In the genomic region with DNA sequence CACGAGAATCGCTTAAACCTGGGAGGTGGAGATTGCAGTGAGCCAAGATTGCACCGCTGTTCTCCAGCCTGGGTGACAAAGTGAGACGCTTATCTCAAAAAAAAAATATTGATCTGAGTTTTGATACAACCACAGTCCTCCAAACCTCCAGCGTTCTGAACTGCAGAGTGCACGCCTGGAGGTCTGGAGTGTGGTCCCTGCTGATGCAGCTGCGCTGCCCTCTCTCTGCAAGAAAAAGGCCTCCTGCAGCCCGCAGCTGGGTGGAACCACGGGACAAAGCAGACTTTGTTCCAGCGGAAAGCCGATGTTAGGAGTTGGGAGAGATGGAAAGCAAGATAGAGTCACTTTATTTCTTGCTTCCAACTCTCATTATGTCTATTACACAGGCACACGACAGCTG, we compare ENCODE assay signal across 12 cellular contexts.
DNase-seq lines count a peak whose midpoint lies in the region; ATAC-seq, FAIRE-seq and TF ChIP-seq lines count a peak whose summit lies in the region.
"Had no signal": no experiment of that assay in that cellular context is flagged by ENCODE, and none has a peak within 500 bp of the region (broad histone marks: within the 10 kb centered on the region; RNA-seq: fewer than 3 reads in every experiment).

No MANE protein-coding gene starts in this region.

- no peak; the same call in none of the 2 replicates for TF ChIP-seq CTCF in HEK293 (tag by site-specific recombination; IDR thresholded peaks at IDR 0.05)
- TF ChIP-seq CTCF in RWPE2 (IDR thresholded peaks at IDR 0.05; ENCODE audit: poor library complexity, severe bottlenecking): peak; percentile 15
- no peak for TF ChIP-seq CTCF in pancreas (IDR thresholded peaks at IDR 0.05)

- no peak overlapping the region for H3K27ac ChIP-seq in HEK293 (ENCODE audit: extremely low read depth, low read depth, low read length)
- H3K27ac ChIP-seq in RWPE2 (ENCODE audit: poor library complexity, severe bottlenecking): no peak overlapping the region
- H3K27ac ChIP-seq in pancreas: peak overlapping the region in 1 of 4 donors; percentile 10
- H3K27ac ChIP-seq: lower lobe of right lung had no signal

- no peak overlapping the region for H3K4me3 ChIP-seq in HEK293 (ENCODE audit: low read depth, low read length)
- no peak overlapping the region for H3K4me3 ChIP-seq in RWPE2 (ENCODE audit: severe bottlenecking)
- H3K4me3 ChIP-seq in pancreas: no peak overlapping the region
- H3K4me3 ChIP-seq: lower lobe of right lung had no signal

- POLR2A ChIA-PET in HEK293 (lab: Yijun Ruan, JAX): interaction anchor here (1.1 kb wide), 1 partner anchor 44 kb away, joined by 5 read pairs; no protein-coding TSS in a partner anchor

- no peak for FAIRE-seq in frontal cortex (lab: Jason Lieb, UNC)
- no peak for FAIRE-seq in pancreas (lab: Jason Lieb, UNC)
- FAIRE-seq: endometrium, HTR-8/SVneo had no signal

- ATAC-seq in RWPE2 (ENCODE audit: low read depth) (0 out of 3 replicates have a peak, but pooled peaks have one; percentile 41), pancreas (peak; percentile 64 to 92 (median 78)), HG03159 (IDR thresholded peaks at IDR 0.05; ENCODE audit: unreplicated experiment) (no peak), HG02840 (IDR thresholded peaks at IDR 0.05; ENCODE audit: low FRiP score, unreplicated experiment) (no peak), HG02610 (IDR thresholded peaks at IDR 0.05; ENCODE audit: unreplicated experiment) (no peak)
- ATAC-seq: lower lobe of right lung had no signal

- WGBS in pancreas, 2 donors: 27 to 31% methylated on average over 12 of the region's 12 CpGs

- CTCF ChIA-PET in HEK293 (lab: Yijun Ruan, JAX): interaction anchor here (0.6 to 2.0 kb wide), 4 partner anchors 9 to 405 kb away, joined by 3 to 7 read pairs (median 5); no protein-coding TSS in a partner anchor

- H3K9me3 ChIP-seq in HEK293 (ENCODE audit: control insufficient read depth, insufficient read depth, low read depth, low read length) (no peaks in the 10 kb centered on the region), RWPE2 (ENCODE audit: severe bottlenecking) (no peaks in the 10 kb centered on the region), pancreas (no peaks in the 10 kb centered on the region)
- H3K9me3 ChIP-seq: lower lobe of right lung had no signal

- peaks cover 25% of the 10 kb centered on the region for H3K4me1 ChIP-seq in HEK293 (ENCODE audit: control insufficient read depth, insufficient read depth, low read length)
- H3K4me1 ChIP-seq in RWPE2 (ENCODE audit: insufficient read depth, poor library complexity, severe bottlenecking): no peaks in the 10 kb centered on the region
- no peaks in the 10 kb centered on the region for H3K4me1 ChIP-seq in pancreas
- H3K4me1 ChIP-seq: lower lobe of right lung had no signal

- intact Hi-C loops in pancreas (cut with DNase I): no loop called here

- H3K27me3 ChIP-seq in RWPE2 (ENCODE audit: insufficient read depth, poor library complexity, severe bottlenecking) (no peaks in the 10 kb centered on the region), pancreas (no peaks in the 10 kb centered on the region)

- H3K36me3 ChIP-seq in HEK293 (ENCODE audit: control insufficient read depth in 2 of 2, insufficient read depth in 1 of 2, low read length in 2 of 2) (no peaks in the 10 kb centered on the region; a peak in 1 of 3 replicates), RWPE2 (ENCODE audit: low read depth) (no peaks in the 10 kb centered on the region), pancreas (no peaks in the 10 kb centered on the region)
- H3K36me3 ChIP-seq: lower lobe of right lung had no signal

- no peak for DNase-seq in RWPE2 (ENCODE audit: low spot score)
- DNase-seq in frontal cortex (ENCODE audit: low spot score in 2 of 2): peak; percentile 59 to 68
- peak in 3 of 6 donors; percentile 41 to 49 (median 43) for DNase-seq in pancreas
- no peak for DNase-seq in AG08396 (ENCODE audit: low spot score)
- DNase-seq: DMS79, lower lobe of right lung had no signal

TF ChIP-seq in HEK293, 187 proteins besides CTCF, POLR2A, EP300 and RAD21:
- TF ChIP-seq, protein P1, sequence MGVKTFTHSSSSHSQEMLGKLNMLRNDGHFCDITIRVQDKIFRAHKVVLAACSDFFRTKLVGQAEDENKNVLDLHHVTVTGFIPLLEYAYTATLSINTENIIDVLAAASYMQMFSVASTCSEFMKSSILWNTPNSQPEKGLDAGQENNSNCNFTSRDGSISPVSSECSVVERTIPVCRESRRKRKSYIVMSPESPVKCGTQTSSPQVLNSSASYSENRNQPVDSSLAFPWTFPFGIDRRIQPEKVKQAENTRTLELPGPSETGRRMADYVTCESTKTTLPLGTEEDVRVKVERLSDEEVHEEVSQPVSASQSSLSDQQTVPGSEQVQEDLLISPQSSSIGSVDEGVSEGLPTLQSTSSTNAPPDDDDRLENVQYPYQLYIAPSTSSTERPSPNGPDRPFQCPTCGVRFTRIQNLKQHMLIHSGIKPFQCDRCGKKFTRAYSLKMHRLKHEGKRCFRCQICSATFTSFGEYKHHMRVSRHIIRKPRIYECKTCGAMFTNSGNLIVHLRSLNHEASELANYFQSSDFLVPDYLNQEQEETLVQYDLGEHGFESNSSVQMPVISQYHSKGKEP (tag by site-specific recombination; IDR thresholded peaks at IDR 0.05): peak; percentile 93
- peak; percentile 29; the same call in 1 of the 2 replicates for TF ChIP-seq ZEB2 (tag by site-specific recombination; IDR thresholded peaks at IDR 0.05)
- TF ChIP-seq ZNF785 (tag by site-specific recombination; IDR thresholded peaks at IDR 0.05): no peak
- no peak for TF ChIP-seq KLF8 (tag by site-specific recombination; IDR thresholded peaks at IDR 0.05)
- TF ChIP-seq REST (tag by site-specific recombination; IDR thresholded peaks at IDR 0.05): peak; percentile 60
- peak; percentile 83; the same call in 1 of the 2 replicates for TF ChIP-seq TRIM28 (IDR thresholded peaks at IDR 0.05; ENCODE audit: borderline replicate concordance, low read length)
- peak; percentile 99 for TF ChIP-seq GLIS1 (tag by site-specific recombination; IDR thresholded peaks at IDR 0.05)
- no peak for TF ChIP-seq ZBTB7A (tag by site-specific recombination; IDR thresholded peaks at IDR 0.05; ENCODE audit: low read depth)
- TF ChIP-seq ZNF600 (tag by site-specific recombination; IDR thresholded peaks at IDR 0.05): peak; percentile 94
- peak; percentile 90 for TF ChIP-seq ZBTB17 (tag by site-specific recombination; IDR thresholded peaks at IDR 0.05)
- peak; percentile 97 for TF ChIP-seq ZIC2 (tag by site-specific recombination; IDR thresholded peaks at IDR 0.05)
- TF ChIP-seq EGR2 (tag by site-specific recombination; IDR thresholded peaks at IDR 0.05; ENCODE audit: low read depth): no peak

Comparison
In these comparisons a context has a peak if more than half of its experiments do, and no peak if none do; other contexts are left out.
1. ATAC-seq: peak in RWPE2 (single experiment) and pancreas (4 of 4); none in HG03159 (single experiment), HG02840 (single experiment) and HG02610 (single experiment).
2. DNase-seq: peak in frontal cortex (2 of 2); none in RWPE2 (single experiment) and AG08396 (single experiment).